19 cellular contexts compared by ENCODE assay signal in genomic region chr3:171883257-171883892, GRCh38. TPM values are rescaled to one million over a fixed set of nuclear protein-coding genes. Genes with fewer than 3 reads are reported as not detected.
A peak's percentile ranks its signal among the peaks of the same experiment; 100 is the strongest.
DNase-seq lines count a peak whose midpoint lies in the region; FAIRE-seq and TF ChIP-seq lines count a peak whose summit lies in the region.
"Had no signal": no experiment of that assay in that cellular context is flagged by ENCODE, and none has a peak within 500 bp of the region (broad histone marks: within the 10 kb centered on the region; RNA-seq: fewer than 3 reads in every experiment).

No MANE protein-coding gene starts in this region.

- no peak for TF ChIP-seq POLR2A in vagina (IDR thresholded peaks at IDR 0.05)

- H3K27ac ChIP-seq in kidney (ENCODE audit: low read depth in 2 of 2, low read length in 2 of 2): no peak overlapping the region
- H3K27ac ChIP-seq in neural progenitor cell: no peak overlapping the region
- H3K27ac ChIP-seq in vagina: no peak overlapping the region
- H3K27ac ChIP-seq: RWPE1, SJCRH30 had no signal

- H3K4me1 ChIP-seq in kidney (ENCODE audit: control insufficient read depth in 1 of 2, insufficient read depth in 1 of 2, low read depth in 1 of 2, low read length in 2 of 2) (peaks cover 0 to 9% of the 10 kb centered on the region in 2 donors), neural progenitor cell (peaks cover 31% of the 10 kb centered on the region), vagina (no peaks in the 10 kb centered on the region)

- H3F3A ChIP-seq in neural progenitor cell (ENCODE audit: low read depth): peaks cover 6% of the 10 kb centered on the region

- peaks cover 4% of the 10 kb centered on the region for H3K9me3 Mint-ChIP-seq in neural progenitor cell
- H3K9me3 Mint-ChIP-seq: CD14-positive monocyte had no signal

- H3K36me3 ChIP-seq in kidney (ENCODE audit: control insufficient read depth in 1 of 2, insufficient read depth in 2 of 2, low read length in 2 of 2): no peaks in the 10 kb centered on the region
- H3K36me3 ChIP-seq in neural progenitor cell: no peaks in the 10 kb centered on the region
- no peaks in the 10 kb centered on the region for H3K36me3 ChIP-seq in vagina
- H3K36me3 ChIP-seq: SJCRH30 had no signal

- no peak overlapping the region for H3K27ac Mint-ChIP-seq in neural progenitor cell

- peak; percentile 32 for FAIRE-seq in kidney (lab: Jason Lieb, UNC)

- TF ChIP-seq CTCF in kidney (IDR thresholded peaks at IDR 0.05; ENCODE audit: borderline replicate concordance, extremely low read depth, insufficient read depth) (no peak), neural progenitor cell (IDR thresholded peaks at IDR 0.05) (no peak), vagina (IDR thresholded peaks at IDR 0.05) (no peak)

- no peaks in the 10 kb centered on the region for H3K9me3 ChIP-seq in kidney (ENCODE audit: control insufficient read depth in 1 of 2, low read length in 2 of 2)
- H3K9me3 ChIP-seq in neural progenitor cell (ENCODE audit: low read depth): no peaks in the 10 kb centered on the region
- no peaks in the 10 kb centered on the region for H3K9me3 ChIP-seq in vagina
- H3K9me3 ChIP-seq: SJCRH30 had no signal

- H3K9ac ChIP-seq in kidney (ENCODE audit: low read length in 2 of 2) (peak overlapping the region in 1 of 2 donors; percentile 38), neural progenitor cell (no peak overlapping the region)

- no peak overlapping the region for H3K4me3 Mint-ChIP-seq in neural progenitor cell
- H3K4me3 Mint-ChIP-seq: CD14-positive monocyte had no signal

- intact Hi-C loops in kidney (cut with DNase I) (no loop called here), vagina (cut with DNase I) (no loop called here)

- peak overlapping the region; percentile 21 for H3K4me2 ChIP-seq in neural progenitor cell

- no peaks in the 10 kb centered on the region for H3K27me3 ChIP-seq in neural progenitor cell
- H3K27me3 ChIP-seq in vagina: no peaks in the 10 kb centered on the region
- H3K27me3 ChIP-seq: SJCRH30 had no signal

- peak overlapping the region; percentile 29 to 46 for H3K4me3 ChIP-seq in kidney (ENCODE audit: low read length in 2 of 2)
- H3K4me3 ChIP-seq in neural progenitor cell: no peak overlapping the region
- no peak overlapping the region for H3K4me3 ChIP-seq in vagina
- H3K4me3 ChIP-seq: SJCRH30 had no signal

- in situ Hi-C loops in Caki2 (cut with HindIII; ENCODE audit: low pct_unique_long_range_greater_than_20kb, low sequenced_read_pairs): no loop called here

- no peaks in the 10 kb centered on the region for H4K20me1 ChIP-seq in neural progenitor cell (ENCODE audit: low read depth)

- H3K79me2 ChIP-seq in neural progenitor cell (ENCODE audit: low read depth): no peaks in the 10 kb centered on the region

- H3K36me3 Mint-ChIP-seq in neural progenitor cell: no peaks in the 10 kb centered on the region
- H3K36me3 Mint-ChIP-seq: CD14-positive monocyte had no signal

- peaks cover 2% of the 10 kb centered on the region for H3K27me3 Mint-ChIP-seq in neural progenitor cell (ENCODE audit: insufficient read depth, low read depth)

- peak; percentile 56 for DNase-seq in Caki2 (ENCODE audit: low read depth)
- DNase-seq in HT-29 (ENCODE audit: low spot score): peak; percentile 58
- no peak for DNase-seq in kidney
- no peak for DNase-seq in neural progenitor cell (ENCODE audit: low spot score)
- DNase-seq in vagina (ENCODE audit: extremely low spot score in 2 of 2): no peak
- DNase-seq in activated CD4-positive, CD25-positive, alpha-beta regulatory T cell treated with anti-CD3 and anti-CD28 coated beads, Interleukin-2, amount 50 U/mL, for 72 hours: no peak
- no peak for DNase-seq in retina
- DNase-seq: AML-193, DMS153, GOT3, KG1, NCI-H1417 treated with DMSO at 0.1 percent for 48 hours, NCI-H1930, NCI-H2171 treated with DMSO at 0.1 percent for 48 hours, NCI-H446 treated with DMSO at 0.1 percent for 48 hours, NCI-H774, SJCRH30 had no signal

- H2AFZ ChIP-seq in neural progenitor cell (replicated peaks): no peak overlapping the region

- peaks cover 54% of the 10 kb centered on the region for H3K4me1 Mint-ChIP-seq in neural progenitor cell

RNA-seq across cellular contexts. Expression of gene TMEM212, which starts 40.2 kb away (rescaled TPM):
- total RNA-seq in Caki2 (2014; rRNA removed; shearing (Covaris generic); ENCODE audit: low replicate concordance): not detected in 2 replicates
- 0.05 TPM in 1 of 2 replicates, not detected in the other for total RNA-seq in HT-29 (2014; rRNA removed; shearing (Covaris generic))
- total RNA-seq in kidney (not detected), neural progenitor cell (ENCODE audit: low replicate concordance) (not detected in 2 replicates), vagina (not detected)
- not detected for polyA plus RNA-seq in kidney (ENCODE audit: insufficient read depth, low read depth, low replicate concordance)
- total RNA-seq: SJCRH30 had no signal
- polyA plus RNA-seq: CD14-positive monocyte had no signal

Comparison
In these comparisons a context has a peak if more than half of its experiments do, and no peak if none do; other contexts are left out.
1. DNase-seq: peak in Caki2 (single experiment) and HT-29 (single experiment); none in kidney (single experiment), neural progenitor cell (single experiment), vagina (0 of 2), activated CD4-positive, CD25-positive, alpha-beta regulatory T cell treated with anti-CD3 and anti-CD28 coated beads, Interleukin-2, amount 50 U/mL, for 72 hours (single experiment) and retina (single experiment).
2. H3K4me3 ChIP-seq: peak in kidney (2 of 2); none in neural progenitor cell (single experiment) and vagina (0 of 2).